Comparison of ENCODE assay signal across 29 cellular contexts in the genomic region with DNA sequence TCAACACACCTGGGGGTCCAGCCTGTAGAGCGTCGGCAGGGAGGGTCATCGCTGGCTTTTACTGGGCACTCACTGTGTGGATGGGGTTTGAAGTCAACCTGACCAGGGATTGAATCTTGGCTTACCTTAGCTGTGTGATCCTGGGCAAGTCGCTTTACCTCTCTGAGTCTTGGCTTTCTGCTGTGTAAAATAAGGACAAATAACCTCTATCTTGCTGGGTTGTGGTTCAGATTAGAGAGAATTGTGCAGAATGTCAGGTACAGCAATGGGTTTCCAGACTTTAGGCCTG.
"Had no signal": no experiment of that assay in that cellular context is flagged by ENCODE, and none has a peak within 500 bp of the region (broad histone marks: within the 10 kb centered on the region; RNA-seq: fewer than 3 reads in every experiment).

No MANE protein-coding gene starts in this region.

- H3K27ac Mint-ChIP-seq: activated CD4-positive, alpha-beta memory T cell treated with anti-CD3 and anti-CD28 coated beads, Interleukin-2, amount 10 ng/mL, durations not matched to agents 7 days and 5 days; activated CD4-positive, alpha-beta T cell treated with anti-CD3 and anti-CD28 coated beads, Interleukin-2, amount 10 ng/mL, durations not matched to agents 7 days and 5 days; activated naive CD4-positive, alpha-beta T cell treated with anti-CD3 and anti-CD28 coated beads for 36 hours; activated naive CD8-positive, alpha-beta T cell; activated T-helper 17 cell treated with anti-CD3 and anti-CD28 coated beads, Interleukin-2, amount 50 U/mL, for 72 hours had no signal

- H3K4me3 Mint-ChIP-seq: activated CD4-positive, alpha-beta memory T cell treated with anti-CD3 and anti-CD28 coated beads, Interleukin-2, amount 10 ng/mL, durations not matched to agents 7 days and 5 days; activated CD4-positive, alpha-beta T cell treated with anti-CD3 and anti-CD28 coated beads, Interleukin-2, amount 10 ng/mL, durations not matched to agents 7 days and 5 days; activated naive CD4-positive, alpha-beta T cell treated with anti-CD3 and anti-CD28 coated beads for 36 hours; activated naive CD8-positive, alpha-beta T cell; activated T-helper 17 cell treated with anti-CD3 and anti-CD28 coated beads, Interleukin-2, amount 50 U/mL, for 72 hours; brain; central memory CD8-positive, alpha-beta T cell had no signal

- H3K27me3 ChIP-seq: MG63, Peyer's patch, SJCRH30 had no signal

- H3K9me3 ChIP-seq: MG63, Peyer's patch, SJCRH30, SK-N-SH had no signal

- H3K9ac ChIP-seq: SK-N-SH had no signal

- H3K27ac ChIP-seq: Peyer's patch, RWPE1, SJCRH30, VCaP had no signal

- H3K36me3 ChIP-seq: MG63, Peyer's patch, SJCRH30 had no signal

- H3K4me1 Mint-ChIP-seq: activated T-helper 17 cell treated with anti-CD3 and anti-CD28 coated beads, Interleukin-2, amount 50 U/mL, for 72 hours had no signal

- FAIRE-seq: astrocyte had no signal

- H3K9me3 Mint-ChIP-seq: activated CD4-positive, alpha-beta memory T cell treated with anti-CD3 and anti-CD28 coated beads, Interleukin-2, amount 10 ng/mL, durations not matched to agents 7 days and 5 days; activated CD4-positive, alpha-beta T cell treated with anti-CD3 and anti-CD28 coated beads, Interleukin-2, amount 10 ng/mL, durations not matched to agents 7 days and 5 days; activated naive CD4-positive, alpha-beta T cell treated with anti-CD3 and anti-CD28 coated beads for 36 hours; activated T-helper 17 cell treated with anti-CD3 and anti-CD28 coated beads, Interleukin-2, amount 50 U/mL, for 72 hours; central memory CD8-positive, alpha-beta T cell had no signal

- H3K4me3 ChIP-seq: MG63, Peyer's patch, SJCRH30 had no signal

- DNase-seq: activated CD4-positive, alpha-beta memory T cell treated with anti-CD3 and anti-CD28 coated beads, Interleukin-2, amount 10 ng/mL, durations not matched to agents 7 days and 5 days; activated CD4-positive, alpha-beta T cell treated with anti-CD3 and anti-CD28 coated beads, Interleukin-2, amount 10 ng/mL, durations not matched to agents 7 days and 5 days; activated CD4-positive, CD25-positive, alpha-beta regulatory T cell; activated gamma-delta T cell; activated naive CD4-positive, alpha-beta T cell treated with anti-CD3 and anti-CD28 coated beads for 36 hours; activated T-cell treated with anti-CD3 and anti-CD28 coated beads for 4 hours; activated T-cell treated with anti-CD3 and anti-CD28 coated beads, Interleukin-2, amount 50 U/mL, for 48 hours; amygdala; MG63; MV-4-11; NCI-H1092 treated with DMSO at 0.1 percent for 48 hours; NCI-H1417 treated with DMSO at 0.1 percent for 48 hours; NCI-H1694; NCI-H2029; NCI-H2107; NCI-H2171 treated with DMSO at 0.1 percent for 48 hours; NCI-H82; Peyer's patch; Right ventricle myocardium superior; SJCRH30; SK-N-SH; T-helper 1 cell had no signal

- H3K36me3 Mint-ChIP-seq: activated naive CD8-positive, alpha-beta T cell; brain had no signal

- H3K4me2 ChIP-seq: SK-N-SH had no signal

- ATAC-seq: activated T-helper 17 cell treated with anti-CD3 and anti-CD28 coated beads, Interleukin-2, amount 50 U/mL, for 72 hours had no signal
